In genomic region chrX:124842205-124842604, GRCh38 we compare ENCODE assay signal across 8 cellular contexts.
"Had no signal": no experiment of that assay in that cellular context is flagged by ENCODE, and none has a peak within 500 bp of the region (broad histone marks: within the 10 kb centered on the region; RNA-seq: fewer than 3 reads in every experiment).

No MANE protein-coding gene starts in this region.

- ATAC-seq: HCT116, K562 had no signal

- H3K9me3 ChIP-seq: HAP-1 had no signal

- H2AFZ ChIP-seq: GM23248 had no signal

- H3K4me3 ChIP-seq: GM23248, HAP-1, K562 had no signal

- H3K9me3 Mint-ChIP-seq: HFFc6 had no signal

- H3K4me3 Mint-ChIP-seq: HFFc6 had no signal

- FAIRE-seq: K562 had no signal

- H3K27ac ChIP-seq: GM23248, HL-60 had no signal

- DNase-seq: GM23248, HFFc6, IMR-90, KG1 had no signal

- H3K9ac ChIP-seq: GM23248 had no signal

- H3K27ac Mint-ChIP-seq: HFFc6 had no signal

- H3K36me3 ChIP-seq: HAP-1 had no signal

- H3K4me1 ChIP-seq: HAP-1 had no signal
